Comparison of ENCODE assay signal across 8 cellular contexts in the genomic region with DNA sequence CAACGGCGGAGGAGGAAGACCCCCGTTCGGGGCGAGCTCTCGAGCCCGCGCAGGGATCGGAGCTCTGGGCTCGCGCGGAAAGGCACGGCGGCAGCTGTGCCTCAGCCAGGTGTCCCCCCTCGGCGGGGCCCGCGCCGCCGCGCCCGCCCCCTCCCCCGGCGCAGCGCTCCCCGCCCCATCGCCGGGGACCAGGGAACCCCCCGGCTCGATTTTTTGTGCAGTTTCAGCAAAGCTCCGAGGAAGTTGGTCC.
DNase-seq lines count a peak whose midpoint lies in the region; ATAC-seq and TF ChIP-seq lines count a peak whose summit lies in the region.

No MANE protein-coding gene starts in this region.

- H3K27me3 Mint-ChIP-seq in osteocyte (ENCODE audit: unreplicated experiment), result peaks cover 11% of the 10 kb centered on the region

- ATAC-seq in GM21515 (IDR thresholded peaks at IDR 0.05; ENCODE audit: unreplicated experiment) (peak; percentile 4), GM21619 (IDR thresholded peaks at IDR 0.05; ENCODE audit: unreplicated experiment) (no peak)

- H3K4me3 ChIP-seq in BE2C (ENCODE audit: low read depth, low read length) (peak overlapping the region; percentile 87), OCI-LY7 (ENCODE audit: low read depth, low read length, poor library complexity, severe bottlenecking) (peak overlapping the region; percentile 81), esophagus (ENCODE audit: low read depth in 1 of 2, low read length in 2 of 2) (peak overlapping the region; percentile 68 to 95)

- H3K79me2 ChIP-seq in OCI-LY7 (ENCODE audit: insufficient read depth, low read depth, low read length), result peaks cover 31% of the 10 kb centered on the region; the same call in 1 of the 2 replicates

- peak overlapping the region; percentile 50; the same call in 1 of the 2 replicates for H2AFZ ChIP-seq in OCI-LY7 (ENCODE audit: low read length)

- no TSS peak for BruUV-seq in OCI-LY7 (replicated peaks; lab: Mats Ljungman, UMichigan)

- no peaks in the 10 kb centered on the region for H3K9me3 ChIP-seq in BE2C
- no peaks in the 10 kb centered on the region for H3K9me3 ChIP-seq in OCI-LY7 (ENCODE audit: low read length)
- H3K9me3 ChIP-seq in esophagus (ENCODE audit: control insufficient read depth in 2 of 2, insufficient read depth in 1 of 2, low read depth in 1 of 2, low read length in 1 of 2), result no peaks in the 10 kb centered on the region

- TF ChIP-seq CTCF in BE2C (IDR thresholded peaks at IDR 0.05; ENCODE audit: low read depth, low read length) (no peak), OCI-LY7 (conservative IDR thresholded peaks at IDR 0.05; ENCODE audit: low read length) (no peak), osteocyte (IDR thresholded peaks at IDR 0.05) (no peak)

- H4K20me1 ChIP-seq in OCI-LY7 (ENCODE audit: insufficient read depth, low read length), result peaks cover 15% of the 10 kb centered on the region; the same call in 1 of the 2 replicates

- H3K4me1 Mint-ChIP-seq in osteocyte (ENCODE audit: unreplicated experiment), result peaks cover 52% of the 10 kb centered on the region

- 2% methylated on average over 20 to 31 of the region's 31 CpGs for WGBS in esophagus, 2 donors

- no peaks in the 10 kb centered on the region for H3K9me2 ChIP-seq in OCI-LY7 (ENCODE audit: insufficient read depth, low read length)

- CTCF ChIA-PET in OCI-LY7 (lab: Charles Lee; ENCODE audit: unreplicated experiment), result interaction anchor here (0.6 to 1.7 kb wide), 2 partner anchors 41 to 43 kb away, joined by 4 read pairs; no protein-coding TSS in a partner anchor

- peak overlapping the region; percentile 71 for H3K4me2 ChIP-seq in OCI-LY7 (ENCODE audit: low read length)

- POLR2A ChIA-PET in OCI-LY7 (lab: Charles Lee), result interaction anchor here (0.5 to 8.3 kb wide), 17 partner anchors 12 to 409 kb away, joined by 3 to 94 read pairs (median 4); no protein-coding TSS in a partner anchor

- no peaks in the 10 kb centered on the region for H3K9me3 Mint-ChIP-seq in osteocyte (ENCODE audit: unreplicated experiment)

- DNase-seq in BE2C, result no peak
- no peak for DNase-seq in OCI-LY7 (ENCODE audit: low spot score)
- no peak for DNase-seq in osteocyte (ENCODE audit: extremely low spot score, unreplicated experiment)
- no peak for DNase-seq in cerebellum (ENCODE audit: low spot score)
- no peak for DNase-seq in activated CD8-positive, alpha-beta memory T cell treated with anti-CD3 and anti-CD28 coated beads, Interleukin-2, amount 50 U/mL, for 48 hours

- peak overlapping the region; percentile 88 for H3K27ac Mint-ChIP-seq in osteocyte (ENCODE audit: unreplicated experiment)

- H3K4me3 Mint-ChIP-seq in osteocyte (ENCODE audit: unreplicated experiment), result peak overlapping the region; percentile 81

- peaks cover 4% of the 10 kb centered on the region for H3K36me3 ChIP-seq in BE2C
- no peaks in the 10 kb centered on the region for H3K36me3 ChIP-seq in OCI-LY7 (ENCODE audit: insufficient read depth, low read length)
- H3K36me3 ChIP-seq in esophagus (ENCODE audit: control insufficient read depth in 2 of 2, insufficient read depth in 2 of 2, low read length in 1 of 2), result no peaks in the 10 kb centered on the region

- H3K4me1 ChIP-seq in BE2C (peaks cover 6% of the 10 kb centered on the region; the same call in 1 of the 2 replicates), OCI-LY7 (ENCODE audit: insufficient read depth, low read length, poor library complexity, severe bottlenecking) (peaks cover 76% of the 10 kb centered on the region), esophagus (ENCODE audit: control insufficient read depth in 2 of 2, insufficient read depth in 2 of 2, low read length in 1 of 2) (peaks cover 0 to 7% of the 10 kb centered on the region in 2 donors)

- H3K27ac ChIP-seq in OCI-LY7 (ENCODE audit: low read depth, low read length, poor library complexity, severe bottlenecking), result peak overlapping the region; percentile 68
- H3K27ac ChIP-seq in esophagus (ENCODE audit: low read depth in 2 of 2, low read length in 1 of 2), result peak overlapping the region; percentile 98 to 99

- intact Hi-C loops in OCI-LY7 (cut with micrococcal nuclease; ENCODE audit: unreplicated experiment), result loop anchor here (1.0 to 5.0 kb wide), 7 partner anchors 43 to 767 kb away; a partner anchor contains a TSS

- peaks cover 3% of the 10 kb centered on the region for H3K27me3 ChIP-seq in BE2C
- no peaks in the 10 kb centered on the region for H3K27me3 ChIP-seq in esophagus (ENCODE audit: control insufficient read depth in 1 of 2, insufficient read depth in 2 of 2, low read length in 2 of 2)

- peaks cover 8% of the 10 kb centered on the region for H3K36me3 Mint-ChIP-seq in osteocyte (ENCODE audit: unreplicated experiment)
